8 cellular contexts compared by ENCODE assay signal in genomic region chr6:36875250-36875633, GRCh38. TPM values are rescaled to one million over a fixed set of nuclear protein-coding genes. Genes with fewer than 3 reads are reported as not detected.
DNase-seq lines count a peak whose midpoint lies in the region; ATAC-seq lines count a peak whose summit lies in the region.

No MANE protein-coding gene starts in this region.

- no peak for ATAC-seq in activated T-helper 17 cell treated with anti-CD3 and anti-CD28 coated beads, Interleukin-2, amount 50 U/mL, for 72 hours (replicated peaks)
- no peak for ATAC-seq in GM19452 (IDR thresholded peaks at IDR 0.05; ENCODE audit: unreplicated experiment)

- DNase-seq in NCI-H82 (lab: John Stamatoyannopoulos, UW) (peak; percentile 47), NCI-H82 treated with DMSO at 0.1 percent for 48 hours (lab: John Stamatoyannopoulos, UW; ENCODE audit: unreplicated experiment) (no peak), NCI-H128 (lab: John Stamatoyannopoulos, UW; ENCODE audit: unreplicated experiment) (no peak), anterior cingulate cortex (lab: John Stamatoyannopoulos, UW) (no peak)

- H3K27ac Mint-ChIP-seq in activated T-helper 17 cell treated with anti-CD3 and anti-CD28 coated beads, Interleukin-2, amount 50 U/mL, for 72 hours, result peak overlapping the region; percentile 96

- peak overlapping the region; percentile 91 for H3K27ac ChIP-seq in stomach smooth muscle (ENCODE audit: low read length)

- no peaks in the 10 kb centered on the region for H3K36me3 ChIP-seq in stomach smooth muscle (ENCODE audit: control insufficient read depth in 2 of 2, insufficient read depth in 2 of 2, low read length in 2 of 2)

- peaks cover 36% of the 10 kb centered on the region for H3K36me3 Mint-ChIP-seq in activated T-helper 17 cell treated with anti-CD3 and anti-CD28 coated beads, Interleukin-2, amount 50 U/mL, for 72 hours (ENCODE audit: low read depth)

- no peaks in the 10 kb centered on the region for H3K9me3 Mint-ChIP-seq in activated T-helper 17 cell treated with anti-CD3 and anti-CD28 coated beads, Interleukin-2, amount 50 U/mL, for 72 hours

- no peaks in the 10 kb centered on the region for H3K9me3 ChIP-seq in iPS-18c (ENCODE audit: control insufficient read depth, insufficient read depth, low read length)
- H3K9me3 ChIP-seq in stomach smooth muscle (ENCODE audit: control insufficient read depth in 2 of 2, low read length in 2 of 2), result no peaks in the 10 kb centered on the region

- H3K9ac ChIP-seq in stomach smooth muscle (ENCODE audit: low read length in 2 of 2), result peak overlapping the region; percentile 85 to 98

- H3K4me3 ChIP-seq in iPS-18c (ENCODE audit: insufficient read depth, low read depth, low read length), result peak overlapping the region; percentile 82
- H3K4me3 ChIP-seq in stomach smooth muscle (ENCODE audit: low read length in 2 of 2), result peak overlapping the region; percentile 95 to 99

- no peaks in the 10 kb centered on the region for H3K27me3 ChIP-seq in stomach smooth muscle (ENCODE audit: control insufficient read depth in 1 of 2, insufficient read depth in 2 of 2, low read length in 2 of 2)

- H3K4me3 Mint-ChIP-seq in activated T-helper 17 cell treated with anti-CD3 and anti-CD28 coated beads, Interleukin-2, amount 50 U/mL, for 72 hours, result peak overlapping the region; percentile 93

- H3K4me1 ChIP-seq in stomach smooth muscle (ENCODE audit: control insufficient read depth, insufficient read depth, low read length), result peaks cover 7% of the 10 kb centered on the region

- peaks cover 21% of the 10 kb centered on the region for H3K4me1 Mint-ChIP-seq in activated T-helper 17 cell treated with anti-CD3 and anti-CD28 coated beads, Interleukin-2, amount 50 U/mL, for 72 hours

- H3K27me3 Mint-ChIP-seq in activated T-helper 17 cell treated with anti-CD3 and anti-CD28 coated beads, Interleukin-2, amount 50 U/mL, for 72 hours, result peaks cover 5% of the 10 kb centered on the region

RNA-seq across cellular contexts. Expression of gene PPIL1, which starts 0.6 kb away (rescaled TPM):
- total RNA-seq in activated T-helper 17 cell treated with anti-CD3 and anti-CD28 coated beads, Interleukin-2, amount 50 U/mL, for 72 hours, result 10 to 100 TPM; 23.6 to 60.3 TPM

RNA-seq across cellular contexts. Expression of gene C6orf89, which starts 10.5 kb away (rescaled TPM):
- 10 to 100 TPM; 39.3 to 47.0 TPM for total RNA-seq in activated T-helper 17 cell treated with anti-CD3 and anti-CD28 coated beads, Interleukin-2, amount 50 U/mL, for 72 hours

RNA-seq across cellular contexts. Expression of gene CPNE5, which starts 36.0 kb away (rescaled TPM):
- 1 to 10 TPM; 2.2 to 3.9 TPM for total RNA-seq in activated T-helper 17 cell treated with anti-CD3 and anti-CD28 coated beads, Interleukin-2, amount 50 U/mL, for 72 hours
